In genomic region chr14:23321572-23322547, GRCh38 we compare ENCODE assay signal across 8 cellular contexts.
DNase-seq lines count a peak whose midpoint lies in the region; TF ChIP-seq lines count a peak whose summit lies in the region.

No MANE protein-coding gene starts in this region.

- TF ChIP-seq CTCF in GM06990 (IDR thresholded peaks at IDR 0.05; ENCODE audit: insufficient read depth, low read length, poor library complexity, severe bottlenecking) (no peak), HEK293 (tag by site-specific recombination; IDR thresholded peaks at IDR 0.05) (no peak)

- POLR2A ChIA-PET in HEK293 (lab: Yijun Ruan, JAX), result interaction anchor here (0.5 to 7.9 kb wide), 24 partner anchors 9 to 867 kb away, joined by 3 to 170 read pairs (median 4); partner anchors contain the start of genes ACIN1, BCL2L2, C14orf119 and HOMEZ

- peak overlapping the region; percentile 92 for H3K27ac ChIP-seq in HEK293 (ENCODE audit: extremely low read depth, low read depth, low read length)
- H3K27ac ChIP-seq in epithelial cell of prostate, result peak overlapping the region; percentile 86
- peak overlapping the region; percentile 92 for H3K27ac ChIP-seq in muscle layer of colon (ENCODE audit: low read depth, low read length)
- peak overlapping the region; percentile 81 for H3K27ac ChIP-seq in subcutaneous abdominal adipose tissue (ENCODE audit: low read depth, low read length)

- H3K4me3 ChIP-seq in GM06990 (replicated peaks; ENCODE audit: low read depth, low read length) (peak overlapping the region; percentile 94), HEK293 (ENCODE audit: low read depth, low read length) (peak overlapping the region; percentile 97), muscle layer of colon (ENCODE audit: low read depth in 1 of 2, low read length in 2 of 2) (peak overlapping the region; percentile 72 to 74), subcutaneous abdominal adipose tissue (ENCODE audit: low read depth in 1 of 5, low read length in 5 of 5) (peak overlapping the region; percentile 80 to 93 (median 81))

- H3K4me1 ChIP-seq in HEK293 (ENCODE audit: control insufficient read depth, insufficient read depth, low read length) (peaks cover 15% of the 10 kb centered on the region), muscle layer of colon (ENCODE audit: insufficient read depth, low read length) (peaks cover 18% of the 10 kb centered on the region), subcutaneous abdominal adipose tissue (ENCODE audit: control insufficient read depth in 5 of 5, insufficient read depth in 5 of 5, low read length in 5 of 5) (peaks cover 2 to 25% (median 24%) of the 10 kb centered on the region in 5 donors)

- H3K9ac ChIP-seq in muscle layer of colon (ENCODE audit: low read length), result peak overlapping the region; percentile 62
- H3K9ac ChIP-seq in subcutaneous abdominal adipose tissue (ENCODE audit: low read length in 5 of 5), result peak overlapping the region; percentile 76 to 93 (median 82)

- H3K36me3 ChIP-seq in GM06990 (ENCODE audit: control insufficient read depth, insufficient read depth, low read length) (peaks cover 15% of the 10 kb centered on the region), HEK293 (ENCODE audit: control insufficient read depth in 2 of 2, insufficient read depth in 1 of 2, low read length in 2 of 2) (peaks cover 28 to 41% of the 10 kb centered on the region in 2 experiments), muscle layer of colon (ENCODE audit: insufficient read depth, low read length) (peaks cover 35% of the 10 kb centered on the region), subcutaneous abdominal adipose tissue (ENCODE audit: control insufficient read depth in 5 of 5, insufficient read depth in 5 of 5, low read length in 5 of 5) (peaks cover 15 to 31% (median 24%) of the 10 kb centered on the region in 5 donors)

- CTCF ChIA-PET in HEK293 (lab: Yijun Ruan, JAX), result interaction anchor here (0.6 to 2.5 kb wide), 10 partner anchors 12 to 310 kb away, joined by 3 to 14 read pairs (median 4); partner anchors contain the start of gene SLC22A17

- H3K9me3 ChIP-seq in HEK293 (ENCODE audit: control insufficient read depth, insufficient read depth, low read depth, low read length), result no peaks in the 10 kb centered on the region
- no peaks in the 10 kb centered on the region for H3K9me3 ChIP-seq in muscle layer of colon (ENCODE audit: low read length)
- H3K9me3 ChIP-seq in subcutaneous abdominal adipose tissue (ENCODE audit: control insufficient read depth in 5 of 5, low read length in 5 of 5), result no peaks in the 10 kb centered on the region

- DNase-seq in GM06990 (ENCODE audit: extremely low read depth, insufficient read length) (peak; percentile 52), NCI-H146 treated with DMSO at 0.1 percent for 48 hours (lab: John Stamatoyannopoulos, UW; ENCODE audit: unreplicated experiment) (peak; percentile 20), epithelial cell of prostate (ENCODE audit: low read depth, low spot score) (no peak), COR-L47 (lab: John Stamatoyannopoulos, UW) (no peak)
- DNase-seq in activated CD8-positive, alpha-beta memory T cell treated with anti-CD3 and anti-CD28 coated beads for 24 hours, result peak; percentile 80

- H3K27me3 ChIP-seq in GM06990 (replicated peaks; ENCODE audit: control insufficient read depth, insufficient read depth, low read length) (no peaks in the 10 kb centered on the region), muscle layer of colon (ENCODE audit: control insufficient read depth in 1 of 2, insufficient read depth in 2 of 2, low read length in 2 of 2) (no peaks in the 10 kb centered on the region), subcutaneous abdominal adipose tissue (ENCODE audit: control insufficient read depth in 5 of 5, insufficient read depth in 4 of 5, low read length in 5 of 5) (peaks cover 0 to 2% (median 0%) of the 10 kb centered on the region in 5 donors)

TF ChIP-seq in HEK293, 187 proteins besides CTCF, POLR2A, EP300 and RAD21 (continues in another document):
- no peak for TF ChIP-seq ZNF561 (tag by site-specific recombination; IDR thresholded peaks at IDR 0.05; ENCODE audit: borderline replicate concordance)
- 0 out of 2 replicates have a peak, but pooled peaks have one; percentile 22 for TF ChIP-seq ZBTB10 (tag by site-specific recombination; IDR thresholded peaks at IDR 0.05)
- no peak for TF ChIP-seq ZFP41 (tag by site-specific recombination; IDR thresholded peaks at IDR 0.05; ENCODE audit: borderline replicate concordance)
- no peak for TF ChIP-seq ZNF10 (tag by site-specific recombination; IDR thresholded peaks at IDR 0.05)
- peak; percentile 28; the same call in 1 of the 2 replicates for TF ChIP-seq PATZ1 (tag by site-specific recombination; IDR thresholded peaks at IDR 0.05)
- peak; percentile 76 for TF ChIP-seq ZNF600 (tag by site-specific recombination; IDR thresholded peaks at IDR 0.05)
- TF ChIP-seq ZIC2 (tag by site-specific recombination; IDR thresholded peaks at IDR 0.05), result no peak
- TF ChIP-seq, protein P1, sequence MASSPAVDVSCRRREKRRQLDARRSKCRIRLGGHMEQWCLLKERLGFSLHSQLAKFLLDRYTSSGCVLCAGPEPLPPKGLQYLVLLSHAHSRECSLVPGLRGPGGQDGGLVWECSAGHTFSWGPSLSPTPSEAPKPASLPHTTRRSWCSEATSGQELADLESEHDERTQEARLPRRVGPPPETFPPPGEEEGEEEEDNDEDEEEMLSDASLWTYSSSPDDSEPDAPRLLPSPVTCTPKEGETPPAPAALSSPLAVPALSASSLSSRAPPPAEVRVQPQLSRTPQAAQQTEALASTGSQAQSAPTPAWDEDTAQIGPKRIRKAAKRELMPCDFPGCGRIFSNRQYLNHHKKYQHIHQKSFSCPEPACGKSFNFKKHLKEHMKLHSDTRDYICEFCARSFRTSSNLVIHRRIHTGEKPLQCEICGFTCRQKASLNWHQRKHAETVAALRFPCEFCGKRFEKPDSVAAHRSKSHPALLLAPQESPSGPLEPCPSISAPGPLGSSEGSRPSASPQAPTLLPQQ (tag by site-specific recombination; IDR thresholded peaks at IDR 0.05), result 0 out of 2 replicates have a peak, but pooled peaks have one; percentile 22
- TF ChIP-seq ZNF394 (tag by site-specific recombination; IDR thresholded peaks at IDR 0.05; ENCODE audit: borderline replicate concordance), result peak; percentile 83
- TF ChIP-seq GLIS2 (tag by site-specific recombination; IDR thresholded peaks at IDR 0.05), result peak; percentile 46; the same call in 1 of the 2 replicates
- TF ChIP-seq ZNF416 (tag by site-specific recombination; IDR thresholded peaks at IDR 0.05), result no peak
- TF ChIP-seq ZNF138 (tag by site-specific recombination; IDR thresholded peaks at IDR 0.05; ENCODE audit: borderline replicate concordance), result no peak
- TF ChIP-seq ZBTB26 (tag by site-specific recombination; optimal IDR thresholded peaks at IDR 0.05), result peak; percentile 7

Comparison
In these comparisons a context has a peak if more than half of its experiments do, and no peak if none do; other contexts are left out.
1. DNase-seq: peak in GM06990 (single experiment), NCI-H146 treated with DMSO at 0.1 percent for 48 hours (single experiment) and activated CD8-positive, alpha-beta memory T cell treated with anti-CD3 and anti-CD28 coated beads for 24 hours (single experiment); none in epithelial cell of prostate (single experiment) and COR-L47 (single experiment).
2. Peak in every context shown above with its lines, with median percentiles within 50 percentile points of each other: H3K4me3 ChIP-seq and H3K27ac ChIP-seq.